Comparison of ENCODE assay signal across 21 cellular contexts in genomic region chr5:149754481-149754880, GRCh38.
"Had no signal": no experiment of that assay in that cellular context is flagged by ENCODE, and none has a peak within 500 bp of the region (broad histone marks: within the 10 kb centered on the region; RNA-seq: fewer than 3 reads in every experiment).

No MANE protein-coding gene starts in this region.

- H3K27me3 Mint-ChIP-seq: activated B cell treated with CpG ODN at 0.5 μM for 24 hours; activated naive CD8-positive, alpha-beta T cell treated with anti-CD3 and anti-CD28 coated beads, Interleukin-2, amount 10 ng/mL, durations not matched to agents 7 days and 5 days; stimulated activated naive CD8-positive, alpha-beta T cell treated with anti-CD3 and anti-CD28 coated beads, Interleukin-15, amount 100 ng/mL, for 72 hours had no signal

- H3K27ac Mint-ChIP-seq: activated B cell treated with CpG ODN at 0.5 μM for 24 hours; activated naive CD8-positive, alpha-beta T cell treated with anti-CD3 and anti-CD28 coated beads, Interleukin-2, amount 10 ng/mL, durations not matched to agents 7 days and 5 days; natural killer cell; stimulated activated naive CD8-positive, alpha-beta T cell treated with anti-CD3 and anti-CD28 coated beads, Interleukin-15, amount 100 ng/mL, for 72 hours; T-helper 1 cell treated with Interleukin-12 subunit alpha and Interleukin-12 subunit beta and Interleukin-4 antibody, amounts not matched to agents 30 μg/mL and 1 μg/mL, for 36 hours had no signal

- H3K4me1 ChIP-seq: prostate gland, tibial artery had no signal

- H3K27me3 ChIP-seq: left lung, tibial artery had no signal

- DNase-seq: activated B cell treated with CpG ODN at 0.5 μM for 24 hours; activated CD4-positive, alpha-beta T cell treated with anti-CD3 and anti-CD28 coated beads for 4 hours; activated CD4-positive, alpha-beta T cell treated with anti-CD3 and anti-CD28 coated beads, Interleukin-2, amount 50 U/mL, for 48 hours; activated CD8-positive, alpha-beta memory T cell treated with anti-CD3 and anti-CD28 coated beads, Interleukin-2, amount 50 U/mL, for 48 hours; activated naive CD4-positive, alpha-beta T cell treated with Interleukin-2 at 50 U/mL for 16 hours; activated naive CD8-positive, alpha-beta T cell treated with anti-CD3 and anti-CD28 coated beads, Interleukin-2, amount 10 ng/mL, durations not matched to agents 7 days and 5 days; activated T-cell treated with anti-CD3 and anti-CD28 coated beads, Interleukin-2, amount 50 U/mL, for 4 hours; amniotic stem cell; cerebellar nuclear complex; foreskin fibroblast; left lung; midbrain; natural killer cell; stimulated activated CD4-positive, alpha-beta T cell treated with anti-CD3 and anti-CD28 coated beads, Interleukin-1b, Interleukin-23, amount 100 ng/mL, for 48 hours; stimulated activated naive CD8-positive, alpha-beta T cell treated with anti-CD3 and anti-CD28 coated beads, Interleukin-15, amount 100 ng/mL, for 72 hours; T1000; tibial artery had no signal

- H3K4me3 Mint-ChIP-seq: activated B cell treated with CpG ODN at 0.5 μM for 24 hours; activated naive CD8-positive, alpha-beta T cell treated with anti-CD3 and anti-CD28 coated beads, Interleukin-2, amount 10 ng/mL, durations not matched to agents 7 days and 5 days; activated T-cell treated with anti-CD3 and anti-CD28 coated beads, Interleukin-2, amount 50 U/mL, for 4 hours; natural killer cell; stimulated activated naive CD8-positive, alpha-beta T cell treated with anti-CD3 and anti-CD28 coated beads, Interleukin-15, amount 100 ng/mL, for 72 hours; T-helper 1 cell treated with Interleukin-12 subunit alpha and Interleukin-12 subunit beta and Interleukin-4 antibody, amounts not matched to agents 30 μg/mL and 1 μg/mL, for 36 hours had no signal

- H3K36me3 ChIP-seq: left lung, prostate gland, tibial artery had no signal

- H3K27ac ChIP-seq: coronary artery, epithelial cell of prostate, left lung, prostate gland, tibial artery had no signal

- H3K9me3 Mint-ChIP-seq: activated B cell treated with CpG ODN at 0.5 μM for 24 hours; activated naive CD8-positive, alpha-beta T cell treated with anti-CD3 and anti-CD28 coated beads, Interleukin-2, amount 10 ng/mL, durations not matched to agents 7 days and 5 days; activated T-cell treated with anti-CD3 and anti-CD28 coated beads, Interleukin-2, amount 50 U/mL, for 4 hours; natural killer cell; stimulated activated naive CD8-positive, alpha-beta T cell treated with anti-CD3 and anti-CD28 coated beads, Interleukin-15, amount 100 ng/mL, for 72 hours; T-helper 1 cell treated with Interleukin-12 subunit alpha and Interleukin-12 subunit beta and Interleukin-4 antibody, amounts not matched to agents 30 μg/mL and 1 μg/mL, for 36 hours had no signal

- H3K4me3 ChIP-seq: coronary artery, left lung, prostate gland, tibial artery had no signal

- H3K4me1 Mint-ChIP-seq: natural killer cell had no signal

- H3K9me3 ChIP-seq: left lung, prostate gland, tibial artery had no signal

- ATAC-seq: activated T-cell treated with anti-CD3 and anti-CD28 coated beads, Interleukin-2, amount 50 U/mL, for 4 hours; left lung; natural killer cell; stimulated activated naive CD8-positive, alpha-beta T cell treated with anti-CD3 and anti-CD28 coated beads, Interleukin-15, amount 100 ng/mL, for 72 hours had no signal

- H3K36me3 Mint-ChIP-seq: natural killer cell had no signal
